In genomic region chr6:128655978-128656498, GRCh38 we compare ENCODE assay signal across 8 cellular contexts.
A peak's percentile ranks its signal among the peaks of the same experiment; 100 is the strongest.
DNase-seq lines count a peak whose midpoint lies in the region; ATAC-seq and TF ChIP-seq lines count a peak whose summit lies in the region.

No MANE protein-coding gene starts in this region.

- peak overlapping the region; percentile 67 for H3K9ac ChIP-seq in PC-3 (ENCODE audit: low read length)

- no peaks in the 10 kb centered on the region for H3K36me3 ChIP-seq in PC-3 (ENCODE audit: low read depth, low read length)

- no peaks in the 10 kb centered on the region for H3K27me3 ChIP-seq in PC-3 (ENCODE audit: low read length)

- no peak for TF ChIP-seq CTCF in PC-3 (conservative IDR thresholded peaks at IDR 0.05; ENCODE audit: low read depth, low read length)
- TF ChIP-seq CTCF in fibroblast of the aortic adventitia (IDR thresholded peaks at IDR 0.05; ENCODE audit: insufficient read depth, low read length), result no peak

- DNase-seq in PC-3, result peak; percentile 89
- DNase-seq in fibroblast of the aortic adventitia (ENCODE audit: low read depth), result peak; percentile 88
- no peak for DNase-seq in midbrain (lab: John Stamatoyannopoulos, UW)
- no peak for DNase-seq in NCI-H526 (lab: John Stamatoyannopoulos, UW)
- no peak for DNase-seq in left ventricle myocardium superior
- DNase-seq in SKM-1 (lab: John Stamatoyannopoulos, UW; ENCODE audit: unreplicated experiment), result no peak

- H2AFZ ChIP-seq in PC-3 (ENCODE audit: low read length), result peak overlapping the region; percentile 35

- peak; percentile 82 for ATAC-seq in GM18868 (IDR thresholded peaks at IDR 0.05; ENCODE audit: unreplicated experiment)
- ATAC-seq in HG02610 (IDR thresholded peaks at IDR 0.05; ENCODE audit: unreplicated experiment), result peak; percentile 90
- ATAC-seq in PC-3, result peak; percentile 80
- ATAC-seq in left ventricle myocardium superior, result no peak

- peak overlapping the region; percentile 94 for H3K27ac ChIP-seq in PC-3 (ENCODE audit: low read length)

- H3K79me2 ChIP-seq in PC-3 (ENCODE audit: low read length), result no peaks in the 10 kb centered on the region

- peak overlapping the region; percentile 57 for H3K4me2 ChIP-seq in PC-3 (ENCODE audit: low read length)

- no peaks in the 10 kb centered on the region for H3K9me3 ChIP-seq in PC-3 (ENCODE audit: low read length)

- H4K20me1 ChIP-seq in PC-3 (ENCODE audit: low read length), result no peaks in the 10 kb centered on the region

- POLR2A ChIA-PET in PC-3 (lab: Charles Lee; ENCODE audit: unreplicated experiment), result no interaction called here

- no TSS peak for BruUV-seq in PC-3 (replicated peaks; lab: Mats Ljungman, UMichigan)

- CTCF ChIA-PET in PC-3 (lab: Charles Lee), result no interaction called here

- intact Hi-C loops in PC-3 (cut with micrococcal nuclease) (loop anchor here (1.0 to 5.0 kb wide), 3 partner anchors 55 to 89 kb away; no protein-coding TSS in a partner anchor), left ventricle myocardium superior (cut with micrococcal nuclease) (no loop called here)

- H3K4me3 ChIP-seq in PC-3 (ENCODE audit: low read length), result no peak overlapping the region; the same call in 1 of the 2 replicates
- no peak overlapping the region for H3K4me3 ChIP-seq in fibroblast of the aortic adventitia (ENCODE audit: low read depth, low read length)

- no peaks in the 10 kb centered on the region for H3F3A ChIP-seq in PC-3 (ENCODE audit: low read length, unreplicated experiment)

- H3K9me2 ChIP-seq in PC-3 (replicated peaks; ENCODE audit: low read length), result no peaks in the 10 kb centered on the region

- peaks cover 37% of the 10 kb centered on the region for H3K4me1 ChIP-seq in PC-3 (ENCODE audit: insufficient read depth, low read length)

Comparison
In these comparisons a context has a peak if more than half of its experiments do, and no peak if none do; other contexts are left out.
1. DNase-seq: peak in PC-3 (single experiment) and fibroblast of the aortic adventitia (single experiment); none in midbrain (single experiment), NCI-H526 (0 of 2), left ventricle myocardium superior (single experiment) and SKM-1 (single experiment).